9 cellular contexts compared by ENCODE assay signal in the genomic region with DNA sequence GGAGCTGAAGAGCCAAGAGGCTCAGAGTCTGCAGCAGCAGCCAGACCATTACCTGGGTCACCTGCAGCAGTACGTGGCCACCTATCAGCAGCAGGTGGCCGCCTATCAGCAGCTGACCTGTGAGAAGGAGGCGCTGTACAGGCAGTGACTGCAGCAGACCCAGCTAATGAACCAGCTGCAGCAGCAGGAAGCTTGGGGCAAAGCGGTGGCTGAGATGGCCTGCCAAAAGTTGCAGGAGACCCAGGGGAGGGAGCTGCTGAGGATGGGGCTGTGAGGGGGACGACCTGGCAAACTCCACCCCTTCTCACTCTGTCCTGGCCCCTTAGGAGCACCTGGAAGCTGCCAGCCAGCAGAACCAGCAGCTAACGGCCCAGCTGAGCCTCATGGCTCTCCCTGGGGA. TPM values are rescaled to one million over a fixed set of nuclear protein-coding genes. Genes with fewer than 3 reads are reported as not detected.
DNase-seq lines count a peak whose midpoint lies in the region; ATAC-seq and TF ChIP-seq lines count a peak whose summit lies in the region.
"Not testable (repeated sequence)": the region's sequence is repeated elsewhere in the genome, so short reads cannot be mapped to it uniquely, and the experiment has no call there.
"Had no signal": no experiment of that assay in that cellular context is flagged by ENCODE, and none has a peak within 500 bp of the region (broad histone marks: within the 10 kb centered on the region; RNA-seq: fewer than 3 reads in every experiment).

No MANE protein-coding gene starts in this region.

- TF ChIP-seq POLR2A in body of pancreas (IDR thresholded peaks at IDR 0.05) = peak; percentile 17 to 68 (median 68)

- not testable (repeated sequence) for H3K27me3 ChIP-seq in body of pancreas

- intact Hi-C loops in body of pancreas (cut with DNase I) = not testable (repeated sequence)

- not testable (repeated sequence) for DNase-seq in body of pancreas

- WGBS in body of pancreas, 2 donors = no CpG with 5 or more reads among the region's 6 CpGs

- not testable (repeated sequence) for ATAC-seq in body of pancreas

- not testable (repeated sequence) for H3K36me3 ChIP-seq in body of pancreas (replicated peaks in 1 of 2; ENCODE audit: insufficient read depth in 1 of 2, low read depth in 2 of 2)

- not testable (repeated sequence) for H3K9me3 ChIP-seq in body of pancreas

- not testable (repeated sequence) for H3K4me3 ChIP-seq in body of pancreas

- H3K27ac ChIP-seq in body of pancreas = not testable (repeated sequence)

- H3K4me1 ChIP-seq in body of pancreas = not testable (repeated sequence)

- TF ChIP-seq CTCF in body of pancreas (IDR thresholded peaks at IDR 0.05) = peak in 1 of 7 experiments; percentile 6

RNA-seq across cellular contexts. Expression of gene GOLGA8H, which starts 8.4 kb away (rescaled TPM):
- 1 to 10 TPM in 1 of 2 donors, not detected in 1; 2.3 TPM for total RNA-seq in body of pancreas
- total RNA-seq: A673; B cell; Calu3; CD4-positive, alpha-beta memory T cell; CD4-positive, alpha-beta T cell; CD4-positive, CD25-positive, alpha-beta regulatory T cell; CD8-positive, alpha-beta memory T cell; CD8-positive, alpha-beta T cell had no signal
